8 cellular contexts compared by ENCODE assay signal in the genomic region with DNA sequence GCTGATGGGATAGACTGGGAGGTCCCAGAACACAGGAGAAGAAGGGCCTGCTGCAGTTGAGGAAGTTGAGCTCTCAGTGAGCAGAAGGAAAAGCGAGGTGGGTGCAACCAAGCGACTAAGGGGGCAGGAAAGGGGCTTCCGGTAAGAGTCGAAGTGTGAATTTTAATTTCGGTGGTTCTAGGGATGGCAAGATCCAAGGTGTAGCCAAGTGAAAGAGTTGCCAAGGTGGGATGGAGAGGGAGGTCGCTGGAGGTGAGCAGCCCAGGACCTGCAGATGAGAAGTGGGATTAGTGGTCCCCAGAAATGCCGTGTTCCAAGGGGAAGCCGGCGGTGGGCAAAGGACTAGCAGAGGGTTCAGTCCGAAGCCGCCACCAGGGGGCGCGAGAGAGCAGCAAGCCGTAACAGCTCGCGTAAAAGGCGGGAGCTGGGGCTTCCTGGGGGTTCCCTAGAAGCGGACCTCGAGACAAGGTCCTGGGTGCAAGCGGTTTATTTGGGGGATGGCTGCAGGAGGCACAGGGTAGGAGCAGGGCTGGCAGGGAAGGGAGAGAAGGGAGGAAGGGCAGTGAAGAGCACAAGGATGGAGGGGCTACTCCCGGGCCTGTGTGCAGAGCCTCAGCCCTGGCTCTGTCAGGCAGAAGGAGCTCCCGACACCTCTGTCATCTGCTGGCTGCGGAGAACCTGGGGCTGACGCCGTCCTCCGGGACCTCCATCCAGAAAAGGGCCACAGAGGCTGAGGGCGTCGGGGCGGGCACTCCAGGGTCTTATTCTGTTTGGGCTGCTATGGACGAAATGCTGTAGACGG.
DNase-seq lines count a peak whose midpoint lies in the region; ATAC-seq and TF ChIP-seq lines count a peak whose summit lies in the region.

No MANE protein-coding gene starts in this region.

- H3F3A ChIP-seq in GM23338 (replicated peaks; ENCODE audit: low read depth) = no peaks in the 10 kb centered on the region

- H3K36me3 Mint-ChIP-seq in GM23338 (ENCODE audit: low read depth) = no peaks in the 10 kb centered on the region; the same call in 2 of the 3 replicates

- no peaks in the 10 kb centered on the region for H4K20me1 ChIP-seq in GM23338 (replicated peaks; ENCODE audit: insufficient read depth)

- H3K9me3 ChIP-seq in trophoblast cell (ENCODE audit: insufficient read depth, low read depth, low read length) = peaks cover 1% of the 10 kb centered on the region

- H2AFZ ChIP-seq in GM23338 (0 out of 2 replicates have a peak overlapping the region, but pooled peaks have one; percentile 23), trophoblast cell (ENCODE audit: insufficient read depth, low read length, poor library complexity) (no peak overlapping the region)

- H3K4me2 ChIP-seq in GM23338 = no peak overlapping the region
- no peak overlapping the region for H3K4me2 ChIP-seq in trophoblast cell (ENCODE audit: low read length)

- in situ Hi-C loops in G401 (cut with HindIII; ENCODE audit: low sequenced_read_pairs) = no loop called here

- H3K27me3 ChIP-seq in GM23338 (ENCODE audit: insufficient read depth) (no peaks in the 10 kb centered on the region; the same call in 1 of the 2 replicates), trophoblast cell (ENCODE audit: insufficient read depth, low read length) (no peaks in the 10 kb centered on the region)

- H3K36me3 ChIP-seq in GM23338 (ENCODE audit: insufficient read depth) = no peaks in the 10 kb centered on the region
- H3K36me3 ChIP-seq in trophoblast cell (ENCODE audit: control insufficient read depth in 1 of 2, insufficient read depth in 2 of 2, low read length in 2 of 2) = no peaks in the 10 kb centered on the region

- H3K14ac ChIP-seq in trophoblast cell (ENCODE audit: low read length) = no peak overlapping the region

- H4K12ac ChIP-seq in trophoblast cell (ENCODE audit: low read depth, low read length) = no peak overlapping the region

- H3K79me2 ChIP-seq in GM23338 (replicated peaks; ENCODE audit: insufficient read depth) (no peaks in the 10 kb centered on the region), trophoblast cell (ENCODE audit: control insufficient read depth, insufficient read depth, low read length, poor library complexity) (no peaks in the 10 kb centered on the region)

- H3K9ac ChIP-seq in trophoblast cell (ENCODE audit: low read length) = no peak overlapping the region

- no peak overlapping the region for H3K27ac Mint-ChIP-seq in GM23338

- DNase-seq in CD1c-positive myeloid dendritic cell (ENCODE audit: extremely low spot score) (peak; percentile 40), GM23338 (ENCODE audit: low spot score) (peak; percentile 89), T follicular helper cell (ENCODE audit: low read depth) (peak; percentile 1), epithelial cell of esophagus (ENCODE audit: low read depth) (no peak), trophoblast cell (peak; percentile 8 to 50), G401 (ENCODE audit: low spot score) (no peak), NCI-H2227 (lab: John Stamatoyannopoulos, UW; ENCODE audit: unreplicated experiment) (no peak)

- no peak overlapping the region for H3K4me3 ChIP-seq in GM23338
- no peak overlapping the region for H3K4me3 ChIP-seq in epithelial cell of esophagus (ENCODE audit: low read length)
- H3K4me3 ChIP-seq in trophoblast cell (ENCODE audit: low read depth, low read length) = no peak overlapping the region

- H3K9me3 Mint-ChIP-seq in GM23338 = no peaks in the 10 kb centered on the region; the same call in 2 of the 3 replicates

- H3K27ac ChIP-seq in GM23338 (ENCODE audit: low read depth) (no peak overlapping the region), trophoblast cell (ENCODE audit: low read depth, low read length) (no peak overlapping the region)

- no peak overlapping the region for H3K4ac ChIP-seq in trophoblast cell (ENCODE audit: low read depth, low read length)

- H2BK5ac ChIP-seq in trophoblast cell (ENCODE audit: low read depth, low read length, poor library complexity) = no peak overlapping the region

- H4K8ac ChIP-seq in trophoblast cell (ENCODE audit: low read depth, low read length) = no peak overlapping the region

- no peaks in the 10 kb centered on the region for H3K79me1 ChIP-seq in trophoblast cell (ENCODE audit: low read length)

- H3K4me3 Mint-ChIP-seq in GM23338 = no peak overlapping the region

- H3K4me1 ChIP-seq in GM23338 (ENCODE audit: insufficient read depth) (no peaks in the 10 kb centered on the region), trophoblast cell (ENCODE audit: control insufficient read depth in 1 of 2, insufficient read depth in 2 of 2, low read length in 2 of 2) (no peaks in the 10 kb centered on the region)

- peaks cover 7% of the 10 kb centered on the region for H3K27me3 Mint-ChIP-seq in GM23338 (ENCODE audit: insufficient read depth, low read depth, poor library complexity)

- H2BK120ac ChIP-seq in trophoblast cell (ENCODE audit: insufficient read depth, low read length, poor library complexity) = no peak overlapping the region

- H3K9me2 ChIP-seq in GM23338 (ENCODE audit: insufficient read depth) = 0 out of 2 replicates have a peak, but pooled peaks cover 10% of the 10 kb centered on the region

- H4K91ac ChIP-seq in trophoblast cell (ENCODE audit: low read depth, low read length) = no peak overlapping the region

- H3K18ac ChIP-seq in trophoblast cell (ENCODE audit: low read length) = no peak overlapping the region

- no peaks in the 10 kb centered on the region; the same call in 2 of the 3 replicates for H3K4me1 Mint-ChIP-seq in GM23338

- peak; percentile 96 for ATAC-seq in GM23338
- ATAC-seq in GM21576 (IDR thresholded peaks at IDR 0.05; ENCODE audit: unreplicated experiment) = no peak

- TF ChIP-seq CTCF in GM23338 (conservative IDR thresholded peaks at IDR 0.05; ENCODE audit: low read depth in 2 of 2) (peak; percentile 80 to 85), epithelial cell of esophagus (IDR thresholded peaks at IDR 0.05; ENCODE audit: insufficient read depth, low read depth, low read length, missing control alignments) (peak; percentile 28)

- WGBS in trophoblast cell (ENCODE audit: extremely low coverage, insufficient coverage, insufficient read length) = no CpG with 5 or more reads among the region's 31 CpGs

- no peak overlapping the region for H2AK5ac ChIP-seq in trophoblast cell (ENCODE audit: low read length)

- no peak overlapping the region for H2BK12ac ChIP-seq in trophoblast cell (ENCODE audit: low read length)

- no peak overlapping the region for H3K23ac ChIP-seq in trophoblast cell (ENCODE audit: low read length)

TF ChIP-seq in GM23338, 12 proteins besides CTCF, POLR2A, EP300 and RAD21:
- TF ChIP-seq ZNF331 (CRISPR knock-in tag; IDR thresholded peaks at IDR 0.05; ENCODE audit: low read depth) = no peak
- TF ChIP-seq CREB1 (CRISPR knock-in tag; IDR thresholded peaks at IDR 0.05; ENCODE audit: low read depth) = no peak

Comparison
In these comparisons a context has a peak if more than half of its experiments do, and no peak if none do; other contexts are left out.
1. DNase-seq: peak in CD1c-positive myeloid dendritic cell (single experiment), GM23338 (single experiment), T follicular helper cell (single experiment) and trophoblast cell (2 of 2); none in epithelial cell of esophagus (single experiment), G401 (single experiment) and NCI-H2227 (single experiment).